1 cellular context compared by ENCODE assay signal in the genomic region with DNA sequence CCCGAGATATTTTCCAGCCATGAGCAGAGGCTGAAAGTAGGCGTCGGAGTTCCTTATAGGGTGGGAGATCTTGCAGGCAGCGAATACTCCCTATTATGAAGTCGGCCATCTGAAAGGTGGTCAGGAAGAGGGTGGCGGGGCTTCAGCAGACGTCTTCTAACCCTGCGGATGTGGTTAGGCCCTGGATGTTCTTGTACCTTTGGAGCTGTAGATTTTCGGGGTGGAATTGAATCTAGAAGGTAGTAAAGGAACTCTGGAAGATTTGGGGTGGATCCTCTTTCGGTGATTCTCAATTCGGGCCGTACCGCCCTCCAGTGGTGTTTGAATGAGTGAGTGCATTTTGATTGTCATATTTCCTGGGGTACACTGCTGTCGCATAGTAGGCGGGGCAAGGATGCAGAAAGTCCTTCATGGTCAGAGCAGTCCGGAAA.
TF ChIP-seq lines count a peak whose summit lies in the region.

No MANE protein-coding gene starts in this region.

TF ChIP-seq in endothelial cell of umbilical vein, 7 proteins besides CTCF, POLR2A, EP300 and RAD21:
- TF ChIP-seq FOS (IDR thresholded peaks at IDR 0.05; ENCODE audit: borderline replicate concordance, insufficient read depth, low read length), result no peak
- no peak for TF ChIP-seq POLR2AphosphoS5 (IDR thresholded peaks at IDR 0.05; ENCODE audit: insufficient read depth, low read depth, low read length)
- TF ChIP-seq, protein P1, sequence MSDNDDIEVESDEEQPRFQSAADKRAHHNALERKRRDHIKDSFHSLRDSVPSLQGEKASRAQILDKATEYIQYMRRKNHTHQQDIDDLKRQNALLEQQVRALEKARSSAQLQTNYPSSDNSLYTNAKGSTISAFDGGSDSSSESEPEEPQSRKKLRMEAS (IDR thresholded peaks at IDR 0.05; ENCODE audit: insufficient read depth, insufficient read length), result no peak
- TF ChIP-seq EZH2 (IDR thresholded peaks at IDR 0.05; ENCODE audit: borderline replicate concordance, low read depth, low read length, severe bottlenecking), result no peak
- no peak for TF ChIP-seq MYC (IDR thresholded peaks at IDR 0.05; ENCODE audit: low read depth, low read length)
- TF ChIP-seq JUN (IDR thresholded peaks at IDR 0.05; ENCODE audit: borderline replicate concordance, insufficient read depth, insufficient read length, low read depth), result no peak
- TF ChIP-seq GATA2 (IDR thresholded peaks at IDR 0.05; ENCODE audit: insufficient read depth, insufficient read length, low read depth, low read length), result no peak
